Comparison of ENCODE assay signal across 20 cellular contexts in genomic region chr6:14567842-14568241, GRCh38.
DNase-seq lines count a peak whose midpoint lies in the region; ATAC-seq, FAIRE-seq and TF ChIP-seq lines count a peak whose summit lies in the region.
"Had no signal": no experiment of that assay in that cellular context is flagged by ENCODE, and none has a peak within 500 bp of the region (broad histone marks: within the 10 kb centered on the region; RNA-seq: fewer than 3 reads in every experiment).

No MANE protein-coding gene starts in this region.

- FAIRE-seq in RCC 7860 (lab: Jason Lieb, UNC): peak; percentile 91
- FAIRE-seq: GM12892, GM18507, H1, HTR-8/SVneo had no signal

- no peaks in the 10 kb centered on the region for H3K9me3 ChIP-seq in right lobe of liver
- H3K9me3 ChIP-seq: BE2C had no signal

- DNase-seq in RCC 7860 (ENCODE audit: low spot score): peak; percentile 47
- DNase-seq in kidney tubule cell (ENCODE audit: low spot score): peak; percentile 7
- DNase-seq in right lobe of liver: no peak
- DNase-seq in MV-4-11 (lab: John Stamatoyannopoulos, UW): no peak
- no peak for DNase-seq in SW480 (ENCODE audit: low spot score)
- no peak for DNase-seq in midbrain (lab: John Stamatoyannopoulos, UW)
- DNase-seq: ACHN; BE2C; C1 segment of cervical spinal cord; CD4-positive, CD25-positive, alpha-beta regulatory T cell; CD8-positive, alpha-beta memory T cell; COR-L47; DMS153; DMS79; GDM1; H9 had no signal

- peak; percentile 74 to 96 (median 90) for ATAC-seq in right lobe of liver

- H3K27me3 ChIP-seq in right lobe of liver: no peaks in the 10 kb centered on the region
- H3K27me3 ChIP-seq: BE2C had no signal

- H3K4me1 ChIP-seq in right lobe of liver: peaks cover 0 to 18% (median 9%) of the 10 kb centered on the region in 4 donors
- H3K4me1 ChIP-seq: BE2C had no signal

- H3K36me3 ChIP-seq in right lobe of liver: no peaks in the 10 kb centered on the region
- H3K36me3 ChIP-seq: BE2C had no signal

- H3K27ac ChIP-seq in right lobe of liver: peak overlapping the region in 1 of 3 donors; percentile 30

- H3K4me3 ChIP-seq in right lobe of liver: no peak overlapping the region

- intact Hi-C loops in right lobe of liver (cut with DNase I): no loop called here

- TF ChIP-seq CTCF in right lobe of liver (IDR thresholded peaks at IDR 0.05): no peak

- 21% methylated on average over 1 of the region's 1 CpG for WGBS in right lobe of liver (ENCODE audit: insufficient coverage, low coverage, low lambda C conversion rate, missing lambda C conversion rate)

- no peak for TF ChIP-seq POLR2A in right lobe of liver (IDR thresholded peaks at IDR 0.05)

Comparison
In these comparisons a context has a peak if more than half of its experiments do, and no peak if none do; other contexts are left out.
1. DNase-seq: peak in RCC 7860 (single experiment) and kidney tubule cell (single experiment); none in right lobe of liver (0 of 3), MV-4-11 (single experiment), SW480 (single experiment) and midbrain (single experiment).